Comparison of ENCODE assay signal across 27 cellular contexts in genomic region chr5:10581424-10581748, GRCh38. TPM values are rescaled to one million over a fixed set of nuclear protein-coding genes. Genes with fewer than 3 reads are reported as not detected.
A peak's percentile ranks its signal among the peaks of the same experiment; 100 is the strongest.
DNase-seq lines count a peak whose midpoint lies in the region; ATAC-seq and TF ChIP-seq lines count a peak whose summit lies in the region.
"Had no signal": no experiment of that assay in that cellular context is flagged by ENCODE, and none has a peak within 500 bp of the region (broad histone marks: within the 10 kb centered on the region; RNA-seq: fewer than 3 reads in every experiment).

No MANE protein-coding gene starts in this region.

- H3K4me1 Mint-ChIP-seq in activated CD8-positive, alpha-beta memory T cell treated with anti-CD3 and anti-CD28 coated beads, Interleukin-2, amount 10 ng/mL, durations not matched to agents 7 days and 5 days: peaks cover 57% of the 10 kb centered on the region
- peaks cover 80% of the 10 kb centered on the region for H3K4me1 Mint-ChIP-seq in activated CD8-positive, alpha-beta T cell treated with anti-CD3 and anti-CD28 coated beads for 36 hours (ENCODE audit: low read depth)

- H3K27ac Mint-ChIP-seq in activated CD8-positive, alpha-beta memory T cell treated with anti-CD3 and anti-CD28 coated beads, Interleukin-2, amount 10 ng/mL, durations not matched to agents 7 days and 5 days: no peak overlapping the region
- H3K27ac Mint-ChIP-seq in activated CD8-positive, alpha-beta T cell treated with anti-CD3 and anti-CD28 coated beads for 36 hours: no peak overlapping the region
- H3K27ac Mint-ChIP-seq: activated naive CD4-positive, alpha-beta T cell treated with anti-CD3 and anti-CD28 coated beads for 36 hours; nephron; type B pancreatic cell had no signal

- peaks cover 14% of the 10 kb centered on the region for H3K27me3 Mint-ChIP-seq in activated CD8-positive, alpha-beta memory T cell treated with anti-CD3 and anti-CD28 coated beads, Interleukin-2, amount 10 ng/mL, durations not matched to agents 7 days and 5 days
- peaks cover 20% of the 10 kb centered on the region for H3K27me3 Mint-ChIP-seq in activated CD8-positive, alpha-beta T cell treated with anti-CD3 and anti-CD28 coated beads for 36 hours
- H3K27me3 Mint-ChIP-seq: type B pancreatic cell had no signal

- intact Hi-C loops in activated CD8-positive, alpha-beta T cell treated with anti-CD3 and anti-CD28 coated beads for 36 hours (cut with micrococcal nuclease): no loop called here

- no peak overlapping the region for H3K4me3 Mint-ChIP-seq in activated CD8-positive, alpha-beta memory T cell treated with anti-CD3 and anti-CD28 coated beads, Interleukin-2, amount 10 ng/mL, durations not matched to agents 7 days and 5 days
- no peak overlapping the region for H3K4me3 Mint-ChIP-seq in activated CD8-positive, alpha-beta T cell treated with anti-CD3 and anti-CD28 coated beads for 36 hours
- H3K4me3 Mint-ChIP-seq: activated naive CD4-positive, alpha-beta T cell treated with anti-CD3 and anti-CD28 coated beads for 36 hours; nephron; type B pancreatic cell had no signal

- peak; percentile 31 for DNase-seq in activated CD8-positive, alpha-beta memory T cell treated with anti-CD3 and anti-CD28 coated beads, Interleukin-2, amount 10 ng/mL, durations not matched to agents 7 days and 5 days
- DNase-seq in activated CD8-positive, alpha-beta memory T cell treated with anti-CD3 and anti-CD28 coated beads for 24 hours: no peak
- DNase-seq in activated CD8-positive, alpha-beta T cell treated with anti-CD3 and anti-CD28 coated beads for 36 hours: no peak
- DNase-seq in NCI-H345 (lab: John Stamatoyannopoulos, UW) (no peak), OCI-M1 (lab: John Stamatoyannopoulos, UW) (no peak)
- DNase-seq: activated CD4-positive, alpha-beta T cell treated with anti-CD3 and anti-CD28 coated beads, Interleukin-2, amount 50 U/mL, for 4 hours; activated naive CD4-positive, alpha-beta T cell treated with anti-CD3 and anti-CD28 coated beads for 36 hours; activated T-cell treated with anti-CD3 and anti-CD28 coated beads, Interleukin-2, amount 50 U/mL, for 1 hour; BE2C; body of pancreas; colonic mucosa; heart left ventricle; left lung; midbrain; MM.1S; NCI-H1436 treated with DMSO at 0.1 percent for 48 hours; NCI-H2171 treated with DMSO at 0.1 percent for 48 hours; NCI-H748 treated with DMSO at 0.1 percent for 48 hours; SHP77 treated with DMSO at 0.1 percent for 48 hours; stimulated activated naive CD4-positive, alpha-beta T cell; T-helper 1 cell had no signal

- CTCF ChIA-PET in activated CD8-positive, alpha-beta memory T cell treated with anti-CD3 and anti-CD28 coated beads, Interleukin-2, amount 10 ng/mL, durations not matched to agents 7 days and 5 days (lab: Charles Lee): no interaction called here
- CTCF ChIA-PET in activated CD8-positive, alpha-beta T cell treated with anti-CD3 and anti-CD28 coated beads for 36 hours (lab: Charles Lee): interaction anchor here (1.9 kb wide), 1 partner anchor 46 kb away, joined by 5 read pairs; no protein-coding TSS in a partner anchor

- no peak for ATAC-seq in activated CD8-positive, alpha-beta memory T cell treated with anti-CD3 and anti-CD28 coated beads, Interleukin-2, amount 10 ng/mL, durations not matched to agents 7 days and 5 days
- ATAC-seq in activated CD8-positive, alpha-beta T cell treated with anti-CD3 and anti-CD28 coated beads for 36 hours: peak; percentile 40
- peak; percentile 65 for ATAC-seq in esophagus mucosa
- no peak for ATAC-seq in GM21447 (IDR thresholded peaks at IDR 0.05; ENCODE audit: unreplicated experiment)
- ATAC-seq: body of pancreas, left lung had no signal

- H3K9me3 Mint-ChIP-seq in activated CD8-positive, alpha-beta memory T cell treated with anti-CD3 and anti-CD28 coated beads, Interleukin-2, amount 10 ng/mL, durations not matched to agents 7 days and 5 days (ENCODE audit: low read depth): no peaks in the 10 kb centered on the region
- H3K9me3 Mint-ChIP-seq in activated CD8-positive, alpha-beta T cell treated with anti-CD3 and anti-CD28 coated beads for 36 hours: no peaks in the 10 kb centered on the region
- H3K9me3 Mint-ChIP-seq: activated naive CD4-positive, alpha-beta T cell treated with anti-CD3 and anti-CD28 coated beads for 36 hours; nephron; type B pancreatic cell had no signal

- peak overlapping the region; percentile 50 for H3K27ac ChIP-seq in temporal lobe (ENCODE audit: low read depth, low read length)
- H3K27ac ChIP-seq: body of pancreas, colonic mucosa, HL-60, left lung had no signal

- TF ChIP-seq CTCF in activated CD8-positive, alpha-beta T cell treated with anti-CD3 and anti-CD28 coated beads for 36 hours (IDR thresholded peaks at IDR 0.05): no peak

- POLR2A ChIA-PET in activated CD8-positive, alpha-beta T cell treated with anti-CD3 and anti-CD28 coated beads for 36 hours (lab: Charles Lee): no interaction called here

- peaks cover 2% of the 10 kb centered on the region for H3K36me3 Mint-ChIP-seq in activated CD8-positive, alpha-beta memory T cell treated with anti-CD3 and anti-CD28 coated beads, Interleukin-2, amount 10 ng/mL, durations not matched to agents 7 days and 5 days
- H3K36me3 Mint-ChIP-seq in activated CD8-positive, alpha-beta T cell treated with anti-CD3 and anti-CD28 coated beads for 36 hours (ENCODE audit: low read depth): peaks cover 14% of the 10 kb centered on the region
- H3K36me3 Mint-ChIP-seq: type B pancreatic cell had no signal

RNA-seq across cellular contexts. Expression of gene ANKRD33B, which starts 17.5 kb away (rescaled TPM):
- total RNA-seq in activated CD8-positive, alpha-beta memory T cell treated with anti-CD3 and anti-CD28 coated beads, Interleukin-2, amount 10 ng/mL, durations not matched to agents 7 days and 5 days: 10 to 100 TPM in 1 of 2 experiments, 1 to 10 TPM in 1; 6.8 to 13.8 TPM
- 10 to 100 TPM; 13.6 to 13.8 TPM for total RNA-seq in activated CD8-positive, alpha-beta T cell treated with anti-CD3 and anti-CD28 coated beads for 36 hours
- 0.68 TPM for total RNA-seq in esophagus mucosa
- 3.0 TPM for total RNA-seq in temporal lobe

Comparison
In these comparisons a context has a peak if more than half of its experiments do, and no peak if none do; other contexts are left out.
1. ATAC-seq: peak in activated CD8-positive, alpha-beta T cell treated with anti-CD3 and anti-CD28 coated beads for 36 hours (single experiment) and esophagus mucosa (single experiment); none in activated CD8-positive, alpha-beta memory T cell treated with anti-CD3 and anti-CD28 coated beads, Interleukin-2, amount 10 ng/mL, durations not matched to agents 7 days and 5 days (single experiment) and GM21447 (single experiment).